Comparison of ENCODE assay signal across 1 cellular context in the genomic region with DNA sequence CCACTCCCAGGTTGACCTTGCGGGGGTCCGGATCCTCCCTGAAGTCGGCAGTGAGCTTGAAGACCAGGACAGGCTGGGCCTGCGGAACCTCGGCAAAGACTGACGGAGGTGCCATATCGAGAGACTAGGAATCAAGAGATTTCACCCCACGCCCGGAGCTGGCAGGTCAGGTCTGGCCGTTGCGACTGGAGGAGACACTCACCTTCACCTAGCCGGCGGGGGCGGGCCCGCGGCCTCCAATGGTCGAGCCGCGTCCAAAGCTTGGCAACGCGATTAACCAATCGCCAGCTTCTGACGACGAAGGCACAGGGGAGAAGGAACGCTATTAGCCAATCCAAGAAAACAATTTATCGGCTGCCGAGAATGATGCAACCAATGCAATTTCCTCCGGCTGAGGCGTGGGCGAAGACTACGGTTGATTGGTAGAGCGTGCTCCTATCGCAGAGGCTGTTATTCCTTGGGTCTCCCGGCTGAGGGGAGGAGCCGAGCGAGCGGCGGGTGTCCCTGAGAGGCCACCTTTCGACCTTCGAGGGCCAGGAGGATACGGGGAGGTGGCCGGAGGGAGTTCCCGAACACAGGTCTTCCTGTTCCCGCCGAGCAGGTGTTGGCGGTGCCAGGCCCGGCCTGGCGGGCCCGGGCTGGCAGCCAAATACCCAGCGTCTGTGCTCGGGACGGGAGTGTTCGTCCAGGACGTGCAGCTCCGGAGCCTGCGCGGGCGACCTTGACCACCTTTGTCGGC.
TF ChIP-seq lines count a peak whose summit lies in the region.

GOT1 (minus strand) TSS at position 174 of the 739 bp plus-strand sequence; CDS start at position 115, 59 bp downstream.

TF ChIP-seq in HepG2, 621 proteins besides CTCF, POLR2A, EP300 and RAD21 (continued from another document and continues in another):
- TF ChIP-seq, protein P1, sequence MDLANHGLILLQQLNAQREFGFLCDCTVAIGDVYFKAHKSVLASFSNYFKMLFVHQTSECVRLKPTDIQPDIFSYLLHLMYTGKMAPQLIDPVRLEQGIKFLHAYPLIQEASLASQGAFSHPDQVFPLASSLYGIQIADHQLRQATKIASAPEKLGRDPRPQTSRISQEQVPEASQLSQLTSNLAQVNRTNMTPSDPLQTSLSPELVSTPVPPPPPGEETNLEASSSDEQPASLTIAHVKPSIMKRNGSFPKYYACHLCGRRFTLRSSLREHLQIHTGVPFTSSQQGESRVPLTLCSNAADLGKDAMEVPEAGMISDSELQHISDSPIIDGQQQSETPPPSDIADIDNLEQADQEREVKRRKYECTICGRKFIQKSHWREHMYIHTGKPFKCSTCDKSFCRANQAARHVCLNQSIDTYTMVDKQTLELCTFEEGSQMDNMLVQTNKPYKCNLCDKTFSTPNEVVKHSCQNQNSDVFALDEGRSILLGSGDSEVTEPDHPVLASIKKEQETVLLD (CRISPR knock-in tag; IDR thresholded peaks at IDR 0.05; ENCODE audit: low read depth) = peak; percentile 61; the same call in 1 of the 2 replicates
- TF ChIP-seq SMC3 (IDR thresholded peaks at IDR 0.05; ENCODE audit: low read length) (peak; percentile 22; the same call in 1 of the 2 replicates), ZMAT5 (CRISPR knock-in tag; IDR thresholded peaks at IDR 0.05; ENCODE audit: borderline replicate concordance, low read depth) (no peak), SNAPC2 (CRISPR knock-in tag; IDR thresholded peaks at IDR 0.05) (peak; percentile 55), ZNF335 (CRISPR knock-in tag; IDR thresholded peaks at IDR 0.05) (no peak), KLF16 (CRISPR knock-in tag; IDR thresholded peaks at IDR 0.05) (peak in 1 of 2 experiments; percentile 63; a peak in 2 of 4 replicates), ZNF547 (CRISPR knock-in tag; IDR thresholded peaks at IDR 0.05) (no peak), HCFC1 (IDR thresholded peaks at IDR 0.05; ENCODE audit: low read depth, low read length) (no peak), ZNF710 (CRISPR knock-in tag; IDR thresholded peaks at IDR 0.05; ENCODE audit: borderline replicate concordance) (peak; percentile 60; the same call in 1 of the 2 replicates), HMGA1 (CRISPR knock-in tag; conservative IDR thresholded peaks at IDR 0.05) (no peak), ZNF543 (CRISPR knock-in tag; IDR thresholded peaks at IDR 0.05) (peak; percentile 82; the same call in 1 of the 2 replicates), ZNF780A (CRISPR knock-in tag; IDR thresholded peaks at IDR 0.05) (peak; percentile 59; the same call in 1 of the 2 replicates), MLLT10 (CRISPR knock-in tag; IDR thresholded peaks at IDR 0.05) (no peak), ATF7-NPFF (CRISPR knock-in tag; IDR thresholded peaks at IDR 0.05; ENCODE audit: low read depth) (peak; percentile 32; the same call in 1 of the 2 replicates), SMYD3 (CRISPR knock-in tag; IDR thresholded peaks at IDR 0.05) (peak; percentile 85), PTBP1 (IDR thresholded peaks at IDR 0.05; ENCODE audit: low read depth, low read length, poor library complexity, severe bottlenecking) (no peak), GATAD2A (CRISPR knock-in tag; IDR thresholded peaks at IDR 0.05) (no peak; the same call in 1 of the 2 replicates), ZNF225 (CRISPR knock-in tag; IDR thresholded peaks at IDR 0.05) (peak; percentile 58; the same call in 1 of the 2 replicates), TEAD3 (CRISPR knock-in tag; optimal IDR thresholded peaks at IDR 0.05; ENCODE audit: borderline replicate concordance) (peak; percentile 61), TRAFD1 (CRISPR knock-in tag; IDR thresholded peaks at IDR 0.05; ENCODE audit: borderline replicate concordance) (0 out of 2 replicates have a peak, but pooled peaks have one; percentile 48), RAD51 (IDR thresholded peaks at IDR 0.05; ENCODE audit: borderline replicate concordance) (no peak), ZNF33A (CRISPR knock-in tag; IDR thresholded peaks at IDR 0.05; ENCODE audit: borderline replicate concordance) (no peak), ZNF563 (CRISPR knock-in tag; IDR thresholded peaks at IDR 0.05) (0 out of 2 replicates have a peak, but pooled peaks have one; percentile 47), ZNF800 (CRISPR knock-in tag; IDR thresholded peaks at IDR 0.05) (no peak), MBD4 (IDR thresholded peaks at IDR 0.05; ENCODE audit: borderline replicate concordance, low read length) (no peak)
- TF ChIP-seq, protein P2, sequence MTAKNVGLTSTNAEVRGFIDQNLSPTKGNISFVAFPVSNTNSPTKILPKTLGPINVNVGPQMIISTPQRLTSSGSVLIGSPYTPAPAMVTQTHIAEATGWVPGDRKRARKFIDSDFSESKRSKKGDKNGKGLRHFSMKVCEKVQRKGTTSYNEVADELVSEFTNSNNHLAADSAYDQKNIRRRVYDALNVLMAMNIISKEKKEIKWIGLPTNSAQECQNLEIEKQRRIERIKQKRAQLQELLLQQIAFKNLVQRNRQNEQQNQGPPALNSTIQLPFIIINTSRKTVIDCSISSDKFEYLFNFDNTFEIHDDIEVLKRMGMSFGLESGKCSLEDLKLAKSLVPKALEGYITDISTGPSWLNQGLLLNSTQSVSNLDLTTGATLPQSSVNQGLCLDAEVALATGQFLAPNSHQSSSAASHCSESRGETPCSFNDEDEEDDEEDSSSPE (CRISPR knock-in tag; IDR thresholded peaks at IDR 0.05) = peak; percentile 66; the same call in 1 of the 2 replicates
- TF ChIP-seq, protein P3, sequence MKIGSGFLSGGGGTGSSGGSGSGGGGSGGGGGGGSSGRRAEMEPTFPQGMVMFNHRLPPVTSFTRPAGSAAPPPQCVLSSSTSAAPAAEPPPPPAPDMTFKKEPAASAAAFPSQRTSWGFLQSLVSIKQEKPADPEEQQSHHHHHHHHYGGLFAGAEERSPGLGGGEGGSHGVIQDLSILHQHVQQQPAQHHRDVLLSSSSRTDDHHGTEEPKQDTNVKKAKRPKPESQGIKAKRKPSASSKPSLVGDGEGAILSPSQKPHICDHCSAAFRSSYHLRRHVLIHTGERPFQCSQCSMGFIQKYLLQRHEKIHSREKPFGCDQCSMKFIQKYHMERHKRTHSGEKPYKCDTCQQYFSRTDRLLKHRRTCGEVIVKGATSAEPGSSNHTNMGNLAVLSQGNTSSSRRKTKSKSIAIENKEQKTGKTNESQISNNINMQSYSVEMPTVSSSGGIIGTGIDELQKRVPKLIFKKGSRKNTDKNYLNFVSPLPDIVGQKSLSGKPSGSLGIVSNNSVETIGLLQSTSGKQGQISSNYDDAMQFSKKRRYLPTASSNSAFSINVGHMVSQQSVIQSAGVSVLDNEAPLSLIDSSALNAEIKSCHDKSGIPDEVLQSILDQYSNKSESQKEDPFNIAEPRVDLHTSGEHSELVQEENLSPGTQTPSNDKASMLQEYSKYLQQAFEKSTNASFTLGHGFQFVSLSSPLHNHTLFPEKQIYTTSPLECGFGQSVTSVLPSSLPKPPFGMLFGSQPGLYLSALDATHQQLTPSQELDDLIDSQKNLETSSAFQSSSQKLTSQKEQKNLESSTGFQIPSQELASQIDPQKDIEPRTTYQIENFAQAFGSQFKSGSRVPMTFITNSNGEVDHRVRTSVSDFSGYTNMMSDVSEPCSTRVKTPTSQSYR (CRISPR knock-in tag; IDR thresholded peaks at IDR 0.05; ENCODE audit: borderline replicate concordance) = no peak
- TF ChIP-seq, protein P4, sequence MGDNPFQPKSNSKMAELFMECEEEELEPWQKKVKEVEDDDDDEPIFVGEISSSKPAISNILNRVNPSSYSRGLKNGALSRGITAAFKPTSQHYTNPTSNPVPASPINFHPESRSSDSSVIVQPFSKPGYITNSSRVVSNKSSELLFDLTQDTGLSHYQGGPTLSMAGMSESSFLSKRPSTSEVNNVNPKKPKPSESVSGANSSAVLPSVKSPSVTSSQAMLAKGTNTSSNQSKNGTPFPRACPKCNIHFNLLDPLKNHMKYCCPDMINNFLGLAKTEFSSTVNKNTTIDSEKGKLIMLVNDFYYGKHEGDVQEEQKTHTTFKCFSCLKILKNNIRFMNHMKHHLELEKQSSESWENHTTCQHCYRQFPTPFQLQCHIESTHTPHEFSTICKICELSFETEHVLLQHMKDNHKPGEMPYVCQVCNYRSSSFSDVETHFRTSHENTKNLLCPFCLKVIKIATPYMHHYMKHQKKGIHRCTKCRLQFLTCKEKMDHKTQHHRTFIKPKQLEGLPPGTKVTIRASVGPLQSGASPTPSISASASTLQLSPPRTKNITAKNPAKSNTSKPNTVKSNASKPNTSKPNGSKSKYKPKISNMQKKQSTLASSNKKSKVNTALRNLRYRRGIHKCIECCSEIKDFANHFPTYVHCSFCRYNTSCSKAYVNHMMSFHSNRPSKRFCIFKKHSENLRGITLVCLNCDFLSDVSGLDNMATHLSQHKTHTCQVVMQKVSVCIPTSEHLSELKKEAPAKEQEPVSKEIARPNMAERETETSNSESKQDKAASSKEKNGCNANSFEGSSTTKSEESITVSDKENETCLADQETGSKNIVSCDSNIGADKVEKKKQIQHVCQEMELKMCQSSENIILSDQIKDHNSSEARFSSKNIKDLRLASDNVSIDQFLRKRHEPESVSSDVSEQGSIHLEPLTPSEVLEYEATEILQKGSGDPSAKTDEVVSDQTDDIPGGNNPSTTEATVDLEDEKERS (CRISPR knock-in tag; IDR thresholded peaks at IDR 0.05) = 0 out of 2 replicates have a peak, but pooled peaks have one; percentile 46
